In the genomic region with DNA sequence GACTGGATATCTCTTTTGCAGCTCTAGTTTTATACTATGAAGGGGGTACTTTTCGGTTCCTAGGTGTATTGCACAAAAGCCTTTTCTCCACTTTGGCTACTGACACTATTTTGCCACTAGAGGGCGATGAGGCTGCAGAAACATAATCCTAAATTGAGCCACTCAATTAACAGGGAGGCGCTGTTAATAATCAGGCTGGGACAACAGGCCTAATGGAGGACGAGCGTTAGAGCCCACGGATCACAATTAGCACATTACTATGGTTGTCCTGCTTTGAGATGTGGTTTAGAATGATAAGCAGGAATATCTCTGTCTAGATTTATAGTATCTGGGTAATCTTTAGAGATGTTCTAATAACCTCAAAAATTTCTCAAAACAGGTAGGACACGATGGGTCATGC, we compare ENCODE assay signal across 8 cellular contexts.
A peak's percentile ranks its signal among the peaks of the same experiment; 100 is the strongest.
DNase-seq lines count a peak whose midpoint lies in the region; ATAC-seq, FAIRE-seq and TF ChIP-seq lines count a peak whose summit lies in the region.

No MANE protein-coding gene starts in this region.

- no peak overlapping the region for H3K4me3 Mint-ChIP-seq in astrocyte (ENCODE audit: unreplicated experiment)

- ATAC-seq in HG02610 (IDR thresholded peaks at IDR 0.05; ENCODE audit: unreplicated experiment) = peak; percentile 38

- H3K36me3 ChIP-seq in astrocyte (ENCODE audit: insufficient read depth, low read length) (no peaks in the 10 kb centered on the region), iPS DF 6.9 (ENCODE audit: control insufficient read depth, insufficient read depth, low read length) (no peaks in the 10 kb centered on the region)

- no peaks in the 10 kb centered on the region for H3K36me3 Mint-ChIP-seq in astrocyte (ENCODE audit: low read depth, unreplicated experiment)

- no peak for FAIRE-seq in astrocyte (lab: Jason Lieb, UNC)

- H2AFZ ChIP-seq in astrocyte (ENCODE audit: low read depth, low read length) = no peak overlapping the region

- no peaks in the 10 kb centered on the region for H3K4me1 ChIP-seq in astrocyte (ENCODE audit: insufficient read depth, low read length)
- H3K4me1 ChIP-seq in iPS DF 6.9 (ENCODE audit: control insufficient read depth, insufficient read depth, low read length) = peaks cover 3% of the 10 kb centered on the region; the same call in 1 of the 2 replicates

- H3K4me3 ChIP-seq in astrocyte (ENCODE audit: insufficient read depth, low read depth, low read length) = no peak overlapping the region
- no peak overlapping the region for H3K4me3 ChIP-seq in iPS DF 6.9 (ENCODE audit: low read length)

- H3K9me3 Mint-ChIP-seq in astrocyte (ENCODE audit: unreplicated experiment) = peaks cover 4% of the 10 kb centered on the region

- peak; percentile 97 for TF ChIP-seq CTCF in astrocyte (IDR thresholded peaks at IDR 0.05; ENCODE audit: insufficient read depth, low read depth, low read length)

- H3K27ac ChIP-seq in astrocyte (ENCODE audit: low read depth, low read length) (no peak overlapping the region), iPS DF 6.9 (ENCODE audit: low read length) (no peak overlapping the region)

- H4K20me1 ChIP-seq in astrocyte (ENCODE audit: insufficient read depth, low read length) = no peaks in the 10 kb centered on the region

- DNase-seq in activated gamma-delta T cell treated with Interleukin-2 at 50 U/mL for 16 hours (peak; percentile 36), activated gamma-delta T cell (lab: John Stamatoyannopoulos, UW) (no peak), NCI-H1092 treated with DMSO at 0.1 percent for 48 hours (lab: John Stamatoyannopoulos, UW) (peak; percentile 78), SKM-1 treated with dmso at 0.1 percent for 144 hours (lab: John Stamatoyannopoulos, UW; ENCODE audit: unreplicated experiment) (peak; percentile 66), astrocyte (ENCODE audit: low read depth) (peak; percentile 28), iPS DF 6.9 (ENCODE audit: low read depth, low spot score) (peak; percentile 73)
- DNase-seq in stimulated activated CD4-positive, alpha-beta T cell treated with anti-CD3 and anti-CD28 coated beads, Interleukin-15, amount 100 ng/mL, for 24 hours = peak; percentile 57

- no peak overlapping the region for H3K4me2 ChIP-seq in astrocyte (ENCODE audit: low read length)

- no peak overlapping the region for H3K9ac ChIP-seq in astrocyte (ENCODE audit: low read length)

- H3K27me3 ChIP-seq in astrocyte (ENCODE audit: insufficient read depth, low read length) (no peaks in the 10 kb centered on the region), iPS DF 6.9 (ENCODE audit: control insufficient read depth, insufficient read depth, low read length) (no peaks in the 10 kb centered on the region)

- no peak overlapping the region for H3K27ac Mint-ChIP-seq in astrocyte (ENCODE audit: unreplicated experiment)

- no peaks in the 10 kb centered on the region for H3K79me2 ChIP-seq in astrocyte (ENCODE audit: insufficient read depth, low read length)

- H3K9me3 ChIP-seq in astrocyte (ENCODE audit: insufficient read depth, low read depth, low read length) = no peaks in the 10 kb centered on the region
- no peaks in the 10 kb centered on the region for H3K9me3 ChIP-seq in iPS DF 6.9 (ENCODE audit: control insufficient read depth, insufficient read depth, low read length)

- no CpG with 5 or more reads among the region's 7 CpGs for WGBS in iPS DF 6.9 (ENCODE audit: insufficient coverage, insufficient read length)

- peaks cover 11% of the 10 kb centered on the region for H3K4me1 Mint-ChIP-seq in astrocyte (ENCODE audit: low read depth, unreplicated experiment)

- peaks cover 2% of the 10 kb centered on the region for H3K27me3 Mint-ChIP-seq in astrocyte (ENCODE audit: low read depth, unreplicated experiment)
